In the genomic region with DNA sequence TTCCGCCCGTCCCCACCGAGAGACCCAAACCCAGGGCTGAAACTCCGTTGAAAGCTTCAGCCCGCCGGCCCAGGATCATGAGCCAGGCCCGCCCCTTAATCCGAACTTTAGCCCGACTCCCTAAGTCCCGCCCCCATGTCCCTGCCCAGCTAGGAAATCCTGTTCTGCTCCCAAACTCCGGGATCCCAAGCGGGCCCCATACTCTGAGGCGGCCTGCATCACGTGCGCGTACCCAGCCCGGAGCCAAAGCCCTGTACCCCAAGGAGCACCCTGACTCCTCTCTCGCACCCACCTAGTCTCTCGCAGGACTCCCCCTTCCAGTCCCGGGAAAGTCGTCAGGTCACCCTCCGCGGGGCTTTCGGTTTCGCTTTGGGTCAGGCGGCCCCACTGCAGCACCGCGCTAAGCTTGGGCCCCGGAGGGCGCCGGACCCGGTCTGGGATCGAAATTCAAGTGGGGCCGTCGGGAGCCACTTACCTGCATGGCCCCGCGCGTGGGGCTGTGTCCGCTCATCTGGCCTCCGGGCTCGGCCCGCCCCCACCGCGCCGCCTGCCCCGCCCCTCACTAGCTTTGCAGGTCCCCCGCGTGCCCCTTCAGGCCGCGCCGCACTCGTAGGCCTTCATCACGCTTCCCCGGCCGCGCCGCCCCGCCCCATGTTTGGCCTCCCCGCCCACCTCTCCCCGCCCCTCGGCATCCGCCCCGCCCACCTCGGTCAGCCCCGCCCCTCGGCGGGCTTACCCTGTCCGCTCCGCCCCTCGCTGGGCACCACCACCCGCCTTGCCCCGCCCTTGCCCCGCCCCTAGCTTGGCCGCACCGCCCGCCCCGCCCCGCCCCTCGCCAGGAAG, we compare ENCODE assay signal across 1 cellular context.
TF ChIP-seq lines count a peak whose summit lies in the region.

A gene (minus strand): TSS at position 629 of the 843 bp plus-strand sequence. CDS start 118 bp downstream, at position 511.

TF ChIP-seq in HEK293, 187 proteins besides CTCF, POLR2A, EP300 and RAD21 (continued from another document):
- TF ChIP-seq, protein P1, sequence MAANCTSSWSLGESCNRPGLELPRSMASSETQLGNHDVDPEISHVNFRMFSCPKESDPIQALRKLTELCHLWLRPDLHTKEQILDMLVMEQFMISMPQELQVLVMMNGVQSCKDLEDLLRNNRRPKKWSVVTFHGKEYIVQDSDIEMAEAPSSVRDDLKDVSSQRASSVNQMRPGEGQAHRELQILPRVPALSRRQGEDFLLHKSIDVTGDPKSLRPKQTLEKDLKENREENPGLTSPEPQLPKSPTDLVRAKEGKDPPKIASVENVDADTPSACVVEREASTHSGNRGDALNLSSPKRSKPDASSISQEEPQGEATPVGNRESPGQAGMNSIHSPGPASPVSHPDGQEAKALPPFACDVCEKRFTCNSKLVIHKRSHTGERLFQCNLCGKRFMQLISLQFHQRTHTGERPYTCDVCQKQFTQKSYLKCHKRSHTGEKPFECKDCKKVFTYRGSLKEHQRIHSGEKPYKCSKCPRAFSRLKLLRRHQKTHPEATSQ (tag by site-specific recombination; IDR thresholded peaks at IDR 0.05): peak; percentile 29; the same call in 1 of the 2 replicates
- TF ChIP-seq SCRT1 (tag by site-specific recombination; IDR thresholded peaks at IDR 0.05; ENCODE audit: borderline replicate concordance): no peak
- no peak for TF ChIP-seq ZNF658 (tag by site-specific recombination; IDR thresholded peaks at IDR 0.05)
- TF ChIP-seq ZSCAN30 (tag by site-specific recombination; IDR thresholded peaks at IDR 0.05): no peak
- TF ChIP-seq, protein P2, sequence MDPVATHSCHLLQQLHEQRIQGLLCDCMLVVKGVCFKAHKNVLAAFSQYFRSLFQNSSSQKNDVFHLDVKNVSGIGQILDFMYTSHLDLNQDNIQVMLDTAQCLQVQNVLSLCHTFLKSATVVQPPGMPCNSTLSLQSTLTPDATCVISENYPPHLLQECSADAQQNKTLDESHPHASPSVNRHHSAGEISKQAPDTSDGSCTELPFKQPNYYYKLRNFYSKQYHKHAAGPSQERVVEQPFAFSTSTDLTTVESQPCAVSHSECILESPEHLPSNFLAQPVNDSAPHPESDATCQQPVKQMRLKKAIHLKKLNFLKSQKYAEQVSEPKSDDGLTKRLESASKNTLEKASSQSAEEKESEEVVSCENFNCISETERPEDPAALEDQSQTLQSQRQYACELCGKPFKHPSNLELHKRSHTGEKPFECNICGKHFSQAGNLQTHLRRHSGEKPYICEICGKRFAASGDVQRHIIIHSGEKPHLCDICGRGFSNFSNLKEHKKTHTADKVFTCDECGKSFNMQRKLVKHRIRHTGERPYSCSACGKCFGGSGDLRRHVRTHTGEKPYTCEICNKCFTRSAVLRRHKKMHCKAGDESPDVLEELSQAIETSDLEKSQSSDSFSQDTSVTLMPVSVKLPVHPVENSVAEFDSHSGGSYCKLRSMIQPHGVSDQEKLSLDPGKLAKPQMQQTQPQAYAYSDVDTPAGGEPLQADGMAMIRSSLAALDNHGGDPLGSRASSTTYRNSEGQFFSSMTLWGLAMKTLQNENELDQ (tag by site-specific recombination; IDR thresholded peaks at IDR 0.05; ENCODE audit: low read depth): no peak
- no peak for TF ChIP-seq ZNF660 (tag by site-specific recombination; IDR thresholded peaks at IDR 0.05)
- TF ChIP-seq ZNF169 (tag by site-specific recombination; IDR thresholded peaks at IDR 0.05): no peak
- TF ChIP-seq IKZF3 (tag by site-specific recombination; IDR thresholded peaks at IDR 0.05): no peak
- TF ChIP-seq ZNF843 (tag by site-specific recombination; IDR thresholded peaks at IDR 0.05): no peak
- no peak for TF ChIP-seq ZNF677 (tag by site-specific recombination; IDR thresholded peaks at IDR 0.05)
- TF ChIP-seq ZFP69B (tag by site-specific recombination; IDR thresholded peaks at IDR 0.05): peak; percentile 88
- TF ChIP-seq BCL11B (tag by site-specific recombination; IDR thresholded peaks at IDR 0.05; ENCODE audit: low read depth): no peak
- no peak for TF ChIP-seq ZNF571 (tag by site-specific recombination; IDR thresholded peaks at IDR 0.05)
- TF ChIP-seq ZNF174 (tag by site-specific recombination; IDR thresholded peaks at IDR 0.05): no peak
- TF ChIP-seq, protein P3, sequence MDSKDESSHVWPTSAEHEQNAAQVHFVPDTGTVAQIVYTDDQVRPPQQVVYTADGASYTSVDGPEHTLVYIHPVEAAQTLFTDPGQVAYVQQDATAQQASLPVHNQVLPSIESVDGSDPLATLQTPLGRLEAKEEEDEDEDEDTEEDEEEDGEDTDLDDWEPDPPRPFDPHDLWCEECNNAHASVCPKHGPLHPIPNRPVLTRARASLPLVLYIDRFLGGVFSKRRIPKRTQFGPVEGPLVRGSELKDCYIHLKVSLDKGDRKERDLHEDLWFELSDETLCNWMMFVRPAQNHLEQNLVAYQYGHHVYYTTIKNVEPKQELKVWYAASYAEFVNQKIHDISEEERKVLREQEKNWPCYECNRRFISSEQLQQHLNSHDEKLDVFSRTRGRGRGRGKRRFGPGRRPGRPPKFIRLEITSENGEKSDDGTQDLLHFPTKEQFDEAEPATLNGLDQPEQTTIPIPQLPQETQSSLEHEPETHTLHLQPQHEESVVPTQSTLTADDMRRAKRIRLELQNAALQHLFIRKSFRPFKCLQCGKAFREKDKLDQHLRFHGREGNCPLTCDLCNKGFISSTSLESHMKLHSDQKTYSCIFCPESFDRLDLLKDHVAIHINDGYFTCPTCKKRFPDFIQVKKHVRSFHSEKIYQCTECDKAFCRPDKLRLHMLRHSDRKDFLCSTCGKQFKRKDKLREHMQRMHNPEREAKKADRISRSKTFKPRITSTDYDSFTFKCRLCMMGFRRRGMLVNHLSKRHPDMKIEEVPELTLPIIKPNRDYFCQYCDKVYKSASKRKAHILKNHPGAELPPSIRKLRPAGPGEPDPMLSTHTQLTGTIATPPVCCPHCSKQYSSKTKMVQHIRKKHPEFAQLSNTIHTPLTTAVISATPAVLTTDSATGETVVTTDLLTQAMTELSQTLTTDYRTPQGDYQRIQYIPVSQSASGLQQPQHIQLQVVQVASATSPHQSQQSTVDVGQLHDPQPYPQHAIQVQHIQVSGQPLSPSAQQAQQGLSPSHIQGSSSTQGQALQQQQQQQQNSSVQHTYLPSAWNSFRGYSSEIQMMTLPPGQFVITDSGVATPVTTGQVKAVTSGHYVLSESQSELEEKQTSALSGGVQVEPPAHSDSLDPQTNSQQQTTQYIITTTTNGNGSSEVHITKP (tag by site-specific recombination; IDR thresholded peaks at IDR 0.05): 0 out of 2 replicates have a peak, but pooled peaks have one; percentile 20
- TF ChIP-seq ZNF785 (tag by site-specific recombination; IDR thresholded peaks at IDR 0.05): no peak
- no peak for TF ChIP-seq ZNF791 (tag by site-specific recombination; IDR thresholded peaks at IDR 0.05)
- TF ChIP-seq, protein P4, sequence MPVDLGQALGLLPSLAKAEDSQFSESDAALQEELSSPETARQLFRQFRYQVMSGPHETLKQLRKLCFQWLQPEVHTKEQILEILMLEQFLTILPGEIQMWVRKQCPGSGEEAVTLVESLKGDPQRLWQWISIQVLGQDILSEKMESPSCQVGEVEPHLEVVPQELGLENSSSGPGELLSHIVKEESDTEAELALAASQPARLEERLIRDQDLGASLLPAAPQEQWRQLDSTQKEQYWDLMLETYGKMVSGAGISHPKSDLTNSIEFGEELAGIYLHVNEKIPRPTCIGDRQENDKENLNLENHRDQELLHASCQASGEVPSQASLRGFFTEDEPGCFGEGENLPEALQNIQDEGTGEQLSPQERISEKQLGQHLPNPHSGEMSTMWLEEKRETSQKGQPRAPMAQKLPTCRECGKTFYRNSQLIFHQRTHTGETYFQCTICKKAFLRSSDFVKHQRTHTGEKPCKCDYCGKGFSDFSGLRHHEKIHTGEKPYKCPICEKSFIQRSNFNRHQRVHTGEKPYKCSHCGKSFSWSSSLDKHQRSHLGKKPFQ (tag by site-specific recombination; IDR thresholded peaks at IDR 0.05): no peak
- no peak for TF ChIP-seq ZNF391 (tag by site-specific recombination; IDR thresholded peaks at IDR 0.05; ENCODE audit: borderline replicate concordance, low read depth)
- peak; percentile 42; the same call in 1 of the 2 replicates for TF ChIP-seq SP7 (tag by site-specific recombination; IDR thresholded peaks at IDR 0.05)
